Comparison of ENCODE assay signal across 8 cellular contexts in the genomic region with DNA sequence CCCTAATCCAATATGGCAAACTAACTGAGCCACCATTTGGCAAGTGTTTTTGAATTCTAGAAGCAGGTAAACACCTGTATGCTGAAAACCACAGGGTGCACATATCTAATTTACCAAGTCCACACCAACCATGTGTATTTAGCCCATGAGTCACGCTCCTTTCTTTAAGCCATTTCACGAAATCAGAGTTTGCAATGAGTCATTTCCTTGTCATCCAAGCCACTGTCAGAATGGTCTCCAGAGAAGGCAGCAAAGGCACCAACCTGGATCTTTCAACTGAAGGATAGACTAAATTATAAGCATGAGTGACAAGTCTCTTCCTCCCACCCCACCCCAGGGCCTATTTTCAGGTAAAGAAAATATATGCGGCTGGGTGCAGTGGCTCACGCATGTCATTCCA.
DNase-seq lines count a peak whose midpoint lies in the region; ATAC-seq, FAIRE-seq and TF ChIP-seq lines count a peak whose summit lies in the region.

No MANE protein-coding gene starts in this region.

- WGBS in upper lobe of left lung, 2 donors: 66 to 69% methylated on average over 4 of the region's 4 CpGs

- H3K27ac ChIP-seq in RWPE2 (ENCODE audit: poor library complexity, severe bottlenecking) (peak overlapping the region; percentile 25), upper lobe of left lung (no peak overlapping the region)

- peaks cover 35% of the 10 kb centered on the region for H3K27me3 Mint-ChIP-seq in T-helper 17 cell

- H3K9me3 ChIP-seq in RWPE2 (ENCODE audit: severe bottlenecking) (no peaks in the 10 kb centered on the region), T-helper 17 cell (ENCODE audit: control insufficient read depth, low read length, poor library complexity, severe bottlenecking) (no peaks in the 10 kb centered on the region), upper lobe of left lung (no peaks in the 10 kb centered on the region)

- H3K4me3 ChIP-seq in RWPE2 (ENCODE audit: severe bottlenecking) (no peak overlapping the region), upper lobe of left lung (no peak overlapping the region)

- no peaks in the 10 kb centered on the region for H3K27me3 ChIP-seq in RWPE2 (ENCODE audit: insufficient read depth, poor library complexity, severe bottlenecking)
- H3K27me3 ChIP-seq in upper lobe of left lung: no peaks in the 10 kb centered on the region

- peaks cover 19% of the 10 kb centered on the region for H3K4me1 ChIP-seq in RWPE2 (ENCODE audit: insufficient read depth, poor library complexity, severe bottlenecking)
- no peaks in the 10 kb centered on the region for H3K4me1 ChIP-seq in upper lobe of left lung

- TF ChIP-seq EP300 in upper lobe of left lung (IDR thresholded peaks at IDR 0.05): no peak

- no peak for TF ChIP-seq POLR2A in H54 (IDR thresholded peaks at IDR 0.05; ENCODE audit: low read depth, low read length)
- no peak for TF ChIP-seq POLR2A in upper lobe of left lung (IDR thresholded peaks at IDR 0.05)

- H3K36me3 Mint-ChIP-seq in T-helper 17 cell (ENCODE audit: low read depth): no peaks in the 10 kb centered on the region

- ATAC-seq in RWPE2 (ENCODE audit: low read depth) (peak; percentile 91), T-helper 17 cell (no peak), upper lobe of left lung (ENCODE audit: low FRiP score in 2 of 2) (no peak), HG03469 (IDR thresholded peaks at IDR 0.05; ENCODE audit: unreplicated experiment) (no peak)

- DNase-seq in DMS53 treated with DMSO at 0.1 percent for 48 hours (lab: John Stamatoyannopoulos, UW; ENCODE audit: unreplicated experiment): peak; percentile 81
- peak; percentile 68 for DNase-seq in H54 (ENCODE audit: insufficient read length, low spot score)
- DNase-seq in RWPE2 (ENCODE audit: low spot score): no peak
- peak; percentile 33 for DNase-seq in iPS-NIHi7 (ENCODE audit: extremely low spot score)
- DNase-seq in T-helper 17 cell: no peak
- no peak for DNase-seq in occipital lobe (lab: John Stamatoyannopoulos, UW)
- no peak for DNase-seq in upper lobe of left lung

- no peak overlapping the region for H3K4me3 Mint-ChIP-seq in T-helper 17 cell

- peak; percentile 66 for FAIRE-seq in H54 (lab: Jason Lieb, UNC)

- peaks cover 10% of the 10 kb centered on the region for H3K4me1 Mint-ChIP-seq in T-helper 17 cell

- TF ChIP-seq CTCF in RWPE2 (IDR thresholded peaks at IDR 0.05; ENCODE audit: poor library complexity, severe bottlenecking) (no peak), upper lobe of left lung (IDR thresholded peaks at IDR 0.05) (no peak)

- H3K27ac Mint-ChIP-seq in T-helper 17 cell: no peak overlapping the region

- H3K36me3 ChIP-seq in RWPE2 (ENCODE audit: low read depth) (no peaks in the 10 kb centered on the region), upper lobe of left lung (no peaks in the 10 kb centered on the region)

Comparison
In these comparisons a context has a peak if more than half of its experiments do, and no peak if none do; other contexts are left out.
1. DNase-seq: peak in DMS53 treated with DMSO at 0.1 percent for 48 hours (single experiment), H54 (single experiment) and iPS-NIHi7 (single experiment); none in RWPE2 (single experiment), T-helper 17 cell (0 of 3), occipital lobe (single experiment) and upper lobe of left lung (0 of 2).